In genomic region chr9:62915661-62916060, GRCh38 we compare ENCODE assay signal across 8 cellular contexts.
DNase-seq lines count a peak whose midpoint lies in the region; ATAC-seq, FAIRE-seq and TF ChIP-seq lines count a peak whose summit lies in the region.
"Not testable (repeated sequence)": the region's sequence is repeated elsewhere in the genome, so short reads cannot be mapped to it uniquely, and the experiment has no call there.

No MANE protein-coding gene starts in this region.

- not testable (repeated sequence) for H3K27ac Mint-ChIP-seq in activated naive CD8-positive, alpha-beta T cell treated with anti-CD3 and anti-CD28 coated beads, Interleukin-2, amount 10 ng/mL, durations not matched to agents 7 days and 5 days; stimulated activated memory B cell treated with anti-CD40 and anti-IgM and Interleukin-4, amounts not matched to agents 10 μg/mL and 1 μg/mL and 100 μg/mL, for 72 hours

- WGBS in right cardiac atrium = 0% methylated on average over 12 of the region's 32 CpGs

- H3K4me1 Mint-ChIP-seq in activated naive CD8-positive, alpha-beta T cell treated with anti-CD3 and anti-CD28 coated beads, Interleukin-2, amount 10 ng/mL, durations not matched to agents 7 days and 5 days; stimulated activated memory B cell treated with anti-CD40 and anti-IgM and Interleukin-4, amounts not matched to agents 10 μg/mL and 1 μg/mL and 100 μg/mL, for 72 hours: not testable (repeated sequence)

- H3K4me1 ChIP-seq in right cardiac atrium (ENCODE audit: control insufficient read depth, insufficient read depth, low read length) = not testable (repeated sequence)

- not testable (repeated sequence) for H3K27ac ChIP-seq in right cardiac atrium (ENCODE audit: low read length)

- H3K27me3 Mint-ChIP-seq in activated naive CD8-positive, alpha-beta T cell treated with anti-CD3 and anti-CD28 coated beads, Interleukin-2, amount 10 ng/mL, durations not matched to agents 7 days and 5 days; stimulated activated memory B cell treated with anti-CD40 and anti-IgM and Interleukin-4, amounts not matched to agents 10 μg/mL and 1 μg/mL and 100 μg/mL, for 72 hours: not testable (repeated sequence)

- DNase-seq in GM12892 (ENCODE audit: insufficient read length); activated naive CD8-positive, alpha-beta T cell treated with anti-CD3 and anti-CD28 coated beads, Interleukin-2, amount 10 ng/mL, durations not matched to agents 7 days and 5 days: not testable (repeated sequence)
- peak in 1 of 3 donors; percentile 26 for DNase-seq in right cardiac atrium

- POLR2A ChIA-PET in activated naive CD8-positive, alpha-beta T cell treated with anti-CD3 and anti-CD28 coated beads, Interleukin-2, amount 10 ng/mL, durations not matched to agents 7 days and 5 days (lab: Charles Lee) = not testable (repeated sequence)

- H3K4me3 ChIP-seq in right cardiac atrium (ENCODE audit: low read length) = not testable (repeated sequence)

- ATAC-seq in GM19351 (IDR thresholded peaks at IDR 0.05; ENCODE audit: unreplicated experiment) (peak; percentile 100), GM21825 (IDR thresholded peaks at IDR 0.05; ENCODE audit: unreplicated experiment) (peak; percentile 97), HG03060 (IDR thresholded peaks at IDR 0.05; ENCODE audit: low read depth, unreplicated experiment) (peak; percentile 83), HG03571 (IDR thresholded peaks at IDR 0.05; ENCODE audit: unreplicated experiment) (peak; percentile 100), right cardiac atrium (peak; percentile 100)
- peak; percentile 95 for ATAC-seq in activated naive CD8-positive, alpha-beta T cell treated with anti-CD3 and anti-CD28 coated beads, Interleukin-2, amount 10 ng/mL, durations not matched to agents 7 days and 5 days (ENCODE audit: low read depth)
- ATAC-seq in stimulated activated memory B cell treated with anti-CD40 and anti-IgM and Interleukin-4, amounts not matched to agents 10 μg/mL and 1 μg/mL and 100 μg/mL, for 72 hours = peak; percentile 92

- not testable (repeated sequence) for H3K9me3 Mint-ChIP-seq in activated naive CD8-positive, alpha-beta T cell treated with anti-CD3 and anti-CD28 coated beads, Interleukin-2, amount 10 ng/mL, durations not matched to agents 7 days and 5 days; stimulated activated memory B cell treated with anti-CD40 and anti-IgM and Interleukin-4, amounts not matched to agents 10 μg/mL and 1 μg/mL and 100 μg/mL, for 72 hours

- not testable (repeated sequence) for H3K4me3 Mint-ChIP-seq in activated naive CD8-positive, alpha-beta T cell treated with anti-CD3 and anti-CD28 coated beads, Interleukin-2, amount 10 ng/mL, durations not matched to agents 7 days and 5 days; stimulated activated memory B cell treated with anti-CD40 and anti-IgM and Interleukin-4, amounts not matched to agents 10 μg/mL and 1 μg/mL and 100 μg/mL, for 72 hours

- FAIRE-seq in GM12892 (lab: Jason Lieb, UNC) = peak; percentile 99

- intact Hi-C loops in right cardiac atrium (cut with DNase I) = not testable (repeated sequence)

- not testable (repeated sequence) for H3K27me3 ChIP-seq in right cardiac atrium (ENCODE audit: control insufficient read depth, insufficient read depth)

- TF ChIP-seq POLR2A in GM12892 (IDR thresholded peaks at IDR 0.05; ENCODE audit: low read depth, low read length) = not testable (repeated sequence)

- H3K9me3 ChIP-seq in right cardiac atrium (ENCODE audit: control insufficient read depth, low read length) = not testable (repeated sequence)

- not testable (repeated sequence) for H3K36me3 Mint-ChIP-seq in activated naive CD8-positive, alpha-beta T cell treated with anti-CD3 and anti-CD28 coated beads, Interleukin-2, amount 10 ng/mL, durations not matched to agents 7 days and 5 days; stimulated activated memory B cell treated with anti-CD40 and anti-IgM and Interleukin-4, amounts not matched to agents 10 μg/mL and 1 μg/mL and 100 μg/mL, for 72 hours
